In the genomic region with DNA sequence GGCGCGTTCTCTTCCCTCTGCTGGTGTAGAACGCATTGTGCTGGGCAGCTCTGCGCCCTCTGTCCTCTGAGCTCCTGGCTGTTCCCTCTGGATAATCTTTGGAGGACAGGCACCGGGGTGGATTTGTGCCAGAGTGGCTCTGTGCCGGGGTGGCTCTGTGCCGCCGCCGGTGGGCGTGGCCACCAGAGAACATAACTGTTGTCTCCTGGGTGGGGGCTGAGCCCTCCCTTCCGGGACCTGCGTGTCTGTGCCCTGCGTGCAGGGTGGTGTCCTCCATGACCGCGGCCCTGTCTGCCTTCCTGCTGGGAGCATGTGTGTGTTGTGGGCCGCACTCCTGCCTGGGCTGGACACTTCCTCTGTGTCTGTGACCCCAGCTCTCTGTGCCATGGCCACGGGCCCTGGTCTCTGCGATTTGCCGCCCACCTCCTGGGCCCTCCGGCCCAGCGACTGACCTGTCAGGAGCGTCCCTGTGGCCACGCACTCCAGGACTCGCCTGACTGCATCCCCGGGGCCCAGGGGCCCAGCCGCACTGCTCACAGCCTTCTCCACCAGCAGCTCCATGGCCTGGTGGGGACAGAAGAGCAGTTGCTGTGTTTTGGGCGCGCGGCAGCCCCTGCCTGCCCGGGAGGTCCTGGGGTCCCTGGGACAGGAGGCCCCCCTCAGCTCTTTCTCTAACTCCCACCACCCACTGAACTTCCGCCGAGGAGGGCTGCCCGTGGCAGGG, we compare ENCODE assay signal across 2 cellular contexts.
TF ChIP-seq lines count a peak whose summit lies in the region.

No MANE protein-coding gene starts in this region.

TF ChIP-seq in H1, 55 proteins besides CTCF, POLR2A, EP300 and RAD21:
- TF ChIP-seq CTBP2 (IDR thresholded peaks at IDR 0.05; ENCODE audit: borderline replicate concordance, insufficient read depth, insufficient read length, low read length) (no peak), TEAD4 (IDR thresholded peaks at IDR 0.05; ENCODE audit: low read depth, low read length) (no peak), CEBPB (IDR thresholded peaks at IDR 0.05; ENCODE audit: low read depth, low read length) (no peak), HDAC2 (IDR thresholded peaks at IDR 0.05; ENCODE audit: borderline replicate concordance in 1 of 2, low read depth in 2 of 2, low read length in 2 of 2) (no peak), MAFK (IDR thresholded peaks at IDR 0.05; ENCODE audit: low read depth, low read length) (no peak), BCL11A (IDR thresholded peaks at IDR 0.05; ENCODE audit: low read depth in 2 of 2, low read length in 2 of 2) (no peak), GTF2F1 (IDR thresholded peaks at IDR 0.05; ENCODE audit: borderline replicate concordance, low read depth, low read length) (no peak)

TF ChIP-seq in HEK293T, 16 proteins besides CTCF, POLR2A, EP300 and RAD21:
- TF ChIP-seq, protein P1, sequence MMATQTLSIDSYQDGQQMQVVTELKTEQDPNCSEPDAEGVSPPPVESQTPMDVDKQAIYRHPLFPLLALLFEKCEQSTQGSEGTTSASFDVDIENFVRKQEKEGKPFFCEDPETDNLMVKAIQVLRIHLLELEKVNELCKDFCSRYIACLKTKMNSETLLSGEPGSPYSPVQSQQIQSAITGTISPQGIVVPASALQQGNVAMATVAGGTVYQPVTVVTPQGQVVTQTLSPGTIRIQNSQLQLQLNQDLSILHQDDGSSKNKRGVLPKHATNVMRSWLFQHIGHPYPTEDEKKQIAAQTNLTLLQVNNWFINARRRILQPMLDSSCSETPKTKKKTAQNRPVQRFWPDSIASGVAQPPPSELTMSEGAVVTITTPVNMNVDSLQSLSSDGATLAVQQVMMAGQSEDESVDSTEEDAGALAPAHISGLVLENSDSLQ (IDR thresholded peaks at IDR 0.05): no peak
- TF ChIP-seq ARNT (IDR thresholded peaks at IDR 0.05) (no peak), TARDBP (IDR thresholded peaks at IDR 0.05) (no peak), ZNF384 (IDR thresholded peaks at IDR 0.05) (no peak), SP1 (IDR thresholded peaks at IDR 0.05) (no peak), FOXA1 (IDR thresholded peaks at IDR 0.05) (no peak), HDGF (IDR thresholded peaks at IDR 0.05; ENCODE audit: borderline replicate concordance) (no peak), SUZ12 (IDR thresholded peaks at IDR 0.05) (no peak), FOXM1 (IDR thresholded peaks at IDR 0.05; ENCODE audit: borderline replicate concordance) (no peak), LEF1 (IDR thresholded peaks at IDR 0.05; ENCODE audit: borderline replicate concordance) (no peak), BHLHE40 (IDR thresholded peaks at IDR 0.05; ENCODE audit: borderline replicate concordance) (no peak), CTBP1 (IDR thresholded peaks at IDR 0.05; ENCODE audit: borderline replicate concordance) (no peak)
